ENCODE assay signal across 25 cellular contexts in genomic region chr7:90387470-90388240, GRCh38. TPM values are rescaled to one million over a fixed set of nuclear protein-coding genes. Genes with fewer than 3 reads are reported as not detected.
A peak's percentile ranks its signal among the peaks of the same experiment; 100 is the strongest.
DNase-seq lines count a peak whose midpoint lies in the region; FAIRE-seq and TF ChIP-seq lines count a peak whose summit lies in the region.
"Had no signal": no experiment of that assay in that cellular context is flagged by ENCODE, and none has a peak within 500 bp of the region (broad histone marks: within the 10 kb centered on the region; RNA-seq: fewer than 3 reads in every experiment).

No MANE protein-coding gene starts in this region.

- H3K4me3 ChIP-seq in mammary epithelial cell (replicated peaks in 1 of 3; ENCODE audit: insufficient read depth in 1 of 3, low read depth in 2 of 3, low read length in 3 of 3): no peak overlapping the region
- no peak overlapping the region for H3K4me3 ChIP-seq in kidney (ENCODE audit: low read length in 2 of 2)
- H3K4me3 ChIP-seq: hepatocyte, MG63, smooth muscle cell, tibial artery had no signal

- H3K27ac ChIP-seq in mammary epithelial cell (ENCODE audit: insufficient read depth, low read depth, low read length) (no peak overlapping the region), kidney (ENCODE audit: low read depth in 2 of 2, low read length in 2 of 2) (no peak overlapping the region)
- H3K27ac ChIP-seq: hepatocyte, tibial artery had no signal

- TF ChIP-seq CTCF in mammary epithelial cell (conservative IDR thresholded peaks at IDR 0.05 in 1 of 2, IDR thresholded peaks at IDR 0.05 in 1 of 2; ENCODE audit: extremely low read depth in 1 of 2, insufficient read depth in 1 of 2, low read depth in 1 of 2, low read length in 2 of 2) (no peak), kidney (IDR thresholded peaks at IDR 0.05; ENCODE audit: borderline replicate concordance, extremely low read depth, insufficient read depth) (no peak)

- WGBS in mammary epithelial cell (ENCODE audit: low coverage, missing lambda C conversion rate): 91% methylated on average over 2 of the region's 2 CpGs

- DNase-seq in AG08395 (ENCODE audit: low spot score): peak; percentile 15
- DNase-seq in M059J (ENCODE audit: low read depth): peak; percentile 18
- DNase-seq in mammary epithelial cell: peak; percentile 22
- DNase-seq in kidney: no peak
- DNase-seq in GF-D8 (lab: John Stamatoyannopoulos, UW): no peak
- no peak for DNase-seq in SHP77 (lab: John Stamatoyannopoulos, UW)
- no peak for DNase-seq in activated CD4-positive, alpha-beta T cell treated with anti-CD3 and anti-CD28 coated beads for 4 hours
- no peak for DNase-seq in Ammon's horn (ENCODE audit: low spot score)
- DNase-seq: activated CD4-positive, alpha-beta memory T cell treated with anti-CD3 and anti-CD28 coated beads, Interleukin-2, amount 10 ng/mL, durations not matched to agents 7 days and 5 days; activated T-cell treated with anti-CD3 and anti-CD28 coated beads, Interleukin-2, amount 50 U/mL, for 1 hour; CD8-positive, alpha-beta T cell; cerebellar nuclear complex; DMS153; effector memory CD8-positive, alpha-beta T cell; MG63; NCI-H1694 treated with DMSO at 0.1 percent for 48 hours; nucleus accumbens; OCI-M1; stimulated activated CD4-positive, alpha-beta T cell treated with anti-CD3 and anti-CD28 coated beads, Interleukin-4, amount 100 ng/mL, for 1 hour; stimulated activated naive CD8-positive, alpha-beta T cell treated with anti-CD3 and anti-CD28 coated beads, Interleukin-15, Interleukin-2, amounts not matched to agents 100 U/mL and 50 U/mL, for 24 hours; T-helper 2 cell; tibial artery had no signal

- H3K9me3 ChIP-seq in mammary epithelial cell (replicated peaks; ENCODE audit: insufficient read depth, low read length) (no peaks in the 10 kb centered on the region), kidney (ENCODE audit: control insufficient read depth in 1 of 2, low read length in 2 of 2) (no peaks in the 10 kb centered on the region)
- H3K9me3 ChIP-seq: MG63, tibial artery had no signal

- H3K4me1 ChIP-seq in mammary epithelial cell (ENCODE audit: insufficient read depth, low read length) (peaks cover 32% of the 10 kb centered on the region), kidney (ENCODE audit: control insufficient read depth in 1 of 2, insufficient read depth in 1 of 2, low read depth in 1 of 2, low read length in 2 of 2) (no peaks in the 10 kb centered on the region)
- H3K4me1 ChIP-seq: tibial artery had no signal

- BruUV-seq in mammary epithelial cell (replicated peaks; lab: Mats Ljungman, UMichigan): no TSS peak

- no peaks in the 10 kb centered on the region for H3K27me3 ChIP-seq in mammary epithelial cell (ENCODE audit: insufficient read depth, low read length)
- H3K27me3 ChIP-seq: hepatocyte, MG63, tibial artery had no signal

- H3K9ac ChIP-seq in mammary epithelial cell (ENCODE audit: insufficient read depth, low read length): no peak overlapping the region
- no peak overlapping the region for H3K9ac ChIP-seq in kidney (ENCODE audit: low read length in 2 of 2)

- H3K36me3 ChIP-seq in mammary epithelial cell (ENCODE audit: insufficient read depth, low read length) (peaks cover 8% of the 10 kb centered on the region), kidney (ENCODE audit: control insufficient read depth in 1 of 2, insufficient read depth in 2 of 2, low read length in 2 of 2) (peaks cover 7 to 14% of the 10 kb centered on the region in 2 donors)

- no peaks in the 10 kb centered on the region for H4K20me1 ChIP-seq in mammary epithelial cell (ENCODE audit: insufficient read depth, low read length)

- in situ Hi-C loops in mammary epithelial cell (cut with MboI; ENCODE audit: low sequenced_read_pairs in 2 of 2): no loop called here

- dilution Hi-C loops in mammary epithelial cell (cut with HindIII; ENCODE audit: low sequenced_read_pairs): no loop called here

- H2AFZ ChIP-seq in mammary epithelial cell (ENCODE audit: low read depth, low read length): no peak overlapping the region
- H2AFZ ChIP-seq: hepatocyte had no signal

- CTCF ChIA-PET in mammary epithelial cell (lab: Charles Lee; ENCODE audit: low non-redundant PET): no interaction called here

- intact Hi-C loops in mammary epithelial cell (cut with micrococcal nuclease) (no loop called here), kidney (cut with DNase I) (no loop called here)

- peak; percentile 49 for FAIRE-seq in kidney (lab: Jason Lieb, UNC)
- FAIRE-seq: GM12892 had no signal

- H3K79me2 ChIP-seq in mammary epithelial cell (ENCODE audit: insufficient read depth, low read length): no peaks in the 10 kb centered on the region
- H3K79me2 ChIP-seq: hepatocyte had no signal

- H3K4me2 ChIP-seq in mammary epithelial cell (ENCODE audit: insufficient read depth, low read depth, low read length): no peak overlapping the region
- H3K4me2 ChIP-seq: hepatocyte, smooth muscle cell had no signal

RNA-seq across cellular contexts. Expression of gene CLDN12, which starts 15.6 kb away (rescaled TPM):
- total RNA-seq in M059J (2014; rRNA removed; shearing (Covaris generic)): 37.6 and 72.8 TPM in 2 replicates
- total RNA-seq in mammary epithelial cell (10 to 100 TPM; 45.3 to 68.5 TPM), kidney (43.8 TPM)
- polyA plus RNA-seq in mammary epithelial cell (65.3 TPM), kidney (ENCODE audit: insufficient read depth, low read depth, low replicate concordance) (23.9 TPM)
- 96.7 TPM for polyA minus RNA-seq in mammary epithelial cell

RNA-seq across cellular contexts. Expression of gene GTPBP10, which starts 41.1 kb away (rescaled TPM):
- total RNA-seq in M059J (2014; rRNA removed; shearing (Covaris generic)): 30.5 and 33.8 TPM in 2 replicates
- 10 to 100 TPM; 12.2 to 35.5 TPM for total RNA-seq in mammary epithelial cell
- polyA plus RNA-seq in mammary epithelial cell: 12.1 TPM
- polyA minus RNA-seq in mammary epithelial cell: 14.4 TPM
- 31.8 TPM for total RNA-seq in kidney
- polyA plus RNA-seq in kidney (ENCODE audit: insufficient read depth, low read depth, low replicate concordance): 15.2 TPM

Comparison
In these comparisons a context has a peak if more than half of its experiments do, and no peak if none do; other contexts are left out.
1. DNase-seq: peak in AG08395 (single experiment), M059J (single experiment) and mammary epithelial cell (single experiment); none in kidney (single experiment), GF-D8 (single experiment), SHP77 (0 of 2), activated CD4-positive, alpha-beta T cell treated with anti-CD3 and anti-CD28 coated beads for 4 hours (0 of 2) and Ammon's horn (single experiment).